15 cellular contexts compared by ENCODE assay signal in the genomic region with DNA sequence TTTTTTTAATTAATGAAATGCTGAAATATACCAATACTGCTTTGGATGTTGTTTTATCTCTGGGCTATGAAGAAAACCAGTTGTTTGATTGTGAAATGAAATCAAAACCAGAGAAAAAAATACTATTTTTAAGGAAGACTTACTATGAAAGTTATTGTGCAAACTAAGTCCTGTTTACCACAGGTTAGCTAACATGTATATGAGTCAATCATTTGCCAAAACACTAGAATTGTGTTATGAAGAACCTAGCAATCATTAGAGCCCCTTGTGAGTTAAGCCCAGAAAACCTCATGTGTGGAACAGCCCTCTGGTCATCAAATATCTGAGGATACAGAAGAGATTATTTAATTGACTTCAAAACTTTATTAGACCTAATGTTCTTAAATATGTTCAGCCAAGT.
"Had no signal": no experiment of that assay in that cellular context is flagged by ENCODE, and none has a peak within 500 bp of the region (broad histone marks: within the 10 kb centered on the region; RNA-seq: fewer than 3 reads in every experiment).

No MANE protein-coding gene starts in this region.

- ATAC-seq: left cardiac atrium; natural killer cell treated with Interleukin-12 subunit alpha and Interleukin-12 subunit beta and Interleukin-15 and Interleukin-18, amount 100 ng/mL, for 72 hours; stimulated activated naive CD8-positive, alpha-beta T cell treated with anti-CD3 and anti-CD28 coated beads, Interleukin-15, Interleukin-2, amounts not matched to agents 100 U/mL and 50 U/mL, for 24 hours had no signal

- H3K9me3 Mint-ChIP-seq: activated B cell treated with CpG ODN at 0.5 μM for 24 hours, memory B cell had no signal

- H3K36me3 Mint-ChIP-seq: activated naive CD8-positive, alpha-beta T cell treated with anti-CD3 and anti-CD28 coated beads for 36 hours; memory B cell; natural killer cell treated with Interleukin-12 subunit alpha and Interleukin-12 subunit beta and Interleukin-15 and Interleukin-18, amount 100 ng/mL, for 72 hours had no signal

- H3K27me3 Mint-ChIP-seq: activated B cell treated with CpG ODN at 0.5 μM for 24 hours; memory B cell; natural killer cell treated with Interleukin-12 subunit alpha and Interleukin-12 subunit beta and Interleukin-15 and Interleukin-18, amount 100 ng/mL, for 72 hours had no signal

- H3K27me3 ChIP-seq: tibial artery had no signal

- DNase-seq: activated B cell treated with CpG ODN at 0.5 μM for 24 hours; activated CD4-positive, alpha-beta T cell treated with anti-CD3 and anti-CD28 coated beads for 4 hours; activated CD4-positive, alpha-beta T cell treated with anti-CD3 and anti-CD28 coated beads, Interleukin-2, amount 50 U/mL, for 48 hours; activated naive CD4-positive, alpha-beta T cell treated with Interleukin-2 at 50 U/mL for 16 hours; activated naive CD8-positive, alpha-beta T cell treated with anti-CD3 and anti-CD28 coated beads for 36 hours; activated T-cell treated with anti-CD3 and anti-CD28 coated beads, Interleukin-2, amount 50 U/mL, for 48 hours; amniotic stem cell; effector CD4-positive, alpha-beta T cell; left cardiac atrium; stimulated activated CD4-positive, alpha-beta T cell treated with anti-CD3 and anti-CD28 coated beads, Interleukin-4, amount 100 ng/mL, for 24 hours; stimulated activated naive CD8-positive, alpha-beta T cell treated with anti-CD3 and anti-CD28 coated beads, Interleukin-15, Interleukin-2, amounts not matched to agents 100 U/mL and 50 U/mL, for 24 hours; T-helper 9 cell; tibial artery had no signal

- H3K27ac Mint-ChIP-seq: activated B cell treated with CpG ODN at 0.5 μM for 24 hours; activated naive CD8-positive, alpha-beta T cell treated with anti-CD3 and anti-CD28 coated beads for 36 hours; memory B cell; natural killer cell treated with Interleukin-12 subunit alpha and Interleukin-12 subunit beta and Interleukin-15 and Interleukin-18, amount 100 ng/mL, for 72 hours had no signal

- H3K4me1 Mint-ChIP-seq: activated B cell treated with CpG ODN at 0.5 μM for 24 hours; activated naive CD8-positive, alpha-beta T cell treated with anti-CD3 and anti-CD28 coated beads for 36 hours; memory B cell had no signal

- H3K4me3 Mint-ChIP-seq: activated B cell treated with CpG ODN at 0.5 μM for 24 hours; activated naive CD8-positive, alpha-beta T cell treated with anti-CD3 and anti-CD28 coated beads for 36 hours; memory B cell; natural killer cell treated with Interleukin-12 subunit alpha and Interleukin-12 subunit beta and Interleukin-15 and Interleukin-18, amount 100 ng/mL, for 72 hours had no signal

- H3K9me3 ChIP-seq: tibial artery had no signal

- H3K36me3 ChIP-seq: tibial artery had no signal

- H3K4me3 ChIP-seq: tibial artery had no signal
